10 cellular contexts compared by ENCODE assay signal in genomic region chrX:107713205-107714195, GRCh38.
DNase-seq lines count a peak whose midpoint lies in the region; ATAC-seq and TF ChIP-seq lines count a peak whose summit lies in the region.
"Had no signal": no experiment of that assay in that cellular context is flagged by ENCODE, and none has a peak within 500 bp of the region (broad histone marks: within the 10 kb centered on the region; RNA-seq: fewer than 3 reads in every experiment).

No MANE protein-coding gene starts in this region.

- CTCF ChIA-PET in CD8-positive, alpha-beta T cell (lab: Charles Lee), result interaction anchor here (1.2 to 14.2 kb wide), 4 partner anchors 8 to 62 kb away, joined by 3 to 278 read pairs (median 32); partner anchors contain the start of genes NCBP2L and TSC22D3

- peak overlapping the region; percentile 91 for H3K4me3 ChIP-seq in CD8-positive, alpha-beta T cell (ENCODE audit: low read depth, low read length)
- H3K4me3 ChIP-seq in esophagus squamous epithelium, result peak overlapping the region; percentile 63 to 83 (median 78)
- H3K4me3 ChIP-seq in psoas muscle, result peak overlapping the region; percentile 74

- H3K4me1 Mint-ChIP-seq in CD8-positive, alpha-beta T cell (ENCODE audit: low read depth), result peaks cover 69% of the 10 kb centered on the region

- H3K4me1 ChIP-seq in CD8-positive, alpha-beta T cell (ENCODE audit: insufficient read depth, low read length), result peaks cover 61% of the 10 kb centered on the region
- peaks cover 0 to 73% (median 26%) of the 10 kb centered on the region in 3 donors for H3K4me1 ChIP-seq in esophagus squamous epithelium
- peaks cover 29% of the 10 kb centered on the region for H3K4me1 ChIP-seq in psoas muscle

- intact Hi-C loops in CD8-positive, alpha-beta T cell (cut with DNase I, micrococcal nuclease), result no loop called here
- intact Hi-C loops in esophagus squamous epithelium (cut with DNase I) (loop anchor here (5.0 kb wide), 1 partner anchor 36 kb away; no protein-coding TSS in a partner anchor), psoas muscle (cut with DNase I) (loop anchor here (2.0 to 5.0 kb wide), 2 partner anchors 36 to 39 kb away; no protein-coding TSS in a partner anchor)

- H3K9me3 Mint-ChIP-seq in CD8-positive, alpha-beta T cell, result no peaks in the 10 kb centered on the region
- H3K9me3 Mint-ChIP-seq: WTC11 had no signal

- peak overlapping the region; percentile 99 for H3K27ac Mint-ChIP-seq in CD8-positive, alpha-beta T cell
- H3K27ac Mint-ChIP-seq: WTC11 had no signal

- peak overlapping the region; percentile 93 for H3K4me3 Mint-ChIP-seq in CD8-positive, alpha-beta T cell
- H3K4me3 Mint-ChIP-seq: WTC11 had no signal

- no peak for TF ChIP-seq CTCF in CD8-positive, alpha-beta T cell (IDR thresholded peaks at IDR 0.05)
- no peak for TF ChIP-seq CTCF in esophagus squamous epithelium (IDR thresholded peaks at IDR 0.05)
- no peak for TF ChIP-seq CTCF in psoas muscle (IDR thresholded peaks at IDR 0.05)

- DNase-seq in CD8-positive, alpha-beta T cell, result peak in 4 of 7 experiments; percentile 10 to 44 (median 38)
- peak; percentile 34 for DNase-seq in T follicular helper cell (ENCODE audit: low read depth)
- no peak for DNase-seq in esophagus squamous epithelium (lab: John Stamatoyannopoulos, UW)
- peak in 1 of 2 donors; percentile 56 for DNase-seq in psoas muscle
- no peak for DNase-seq in SHP77 treated with DMSO at 0.1 percent for 48 hours (lab: John Stamatoyannopoulos, UW)
- DNase-seq in RKO (ENCODE audit: low spot score), result no peak
- DNase-seq in foreskin melanocyte, result no peak
- DNase-seq: NCI-H526 had no signal

- peaks cover 30% of the 10 kb centered on the region for H3K36me3 ChIP-seq in CD8-positive, alpha-beta T cell (ENCODE audit: insufficient read depth, low read length)
- peaks cover 0 to 27% (median 11%) of the 10 kb centered on the region in 3 donors for H3K36me3 ChIP-seq in esophagus squamous epithelium
- H3K36me3 ChIP-seq in psoas muscle (ENCODE audit: insufficient read depth in 1 of 2, low read depth in 1 of 2), result peaks cover 5 to 7% of the 10 kb centered on the region in 2 donors

- peak in 1 of 4 donors; percentile 25 for TF ChIP-seq POLR2A in esophagus squamous epithelium (IDR thresholded peaks at IDR 0.05)

- POLR2A ChIA-PET in CD8-positive, alpha-beta T cell (lab: Charles Lee), result interaction anchor here (0.6 to 9.6 kb wide), 5 partner anchors 18 to 63 kb away, joined by 4 to 270 read pairs (median 10); partner anchors contain the start of genes NCBP2L and TSC22D3

- H3K27me3 ChIP-seq in CD8-positive, alpha-beta T cell (ENCODE audit: insufficient read depth, low read length), result no peaks in the 10 kb centered on the region
- H3K27me3 ChIP-seq in esophagus squamous epithelium (no peaks in the 10 kb centered on the region), psoas muscle (ENCODE audit: insufficient read depth in 3 of 3, low read length in 2 of 3) (peaks cover 0 to 20% (median 0%) of the 10 kb centered on the region in 3 donors)

- peak overlapping the region; percentile 100 for H3K27ac ChIP-seq in CD8-positive, alpha-beta T cell (ENCODE audit: low read depth, low read length)
- H3K27ac ChIP-seq in esophagus squamous epithelium, result peak overlapping the region; percentile 90 to 98 (median 95)
- H3K27ac ChIP-seq in psoas muscle, result peak overlapping the region; percentile 86

- ATAC-seq in CD8-positive, alpha-beta T cell, result no peak
- ATAC-seq in psoas muscle (peak in 3 of 4 donors; percentile 6 to 16 (median 8)), HG02759 (IDR thresholded peaks at IDR 0.05; ENCODE audit: unreplicated experiment) (no peak)
- ATAC-seq: WTC11 had no signal

- 53 to 66% methylated on average over 9 to 11 of the region's 11 CpGs for WGBS in esophagus squamous epithelium, 2 donors
- 35 to 59% (median 48%) methylated on average over 11 of the region's 11 CpGs for WGBS in psoas muscle, 3 donors

- H3K9me3 ChIP-seq in CD8-positive, alpha-beta T cell (ENCODE audit: low read length), result no peaks in the 10 kb centered on the region
- H3K9me3 ChIP-seq in esophagus squamous epithelium (no peaks in the 10 kb centered on the region), psoas muscle (no peaks in the 10 kb centered on the region)

- peaks cover 32% of the 10 kb centered on the region for H3K36me3 Mint-ChIP-seq in CD8-positive, alpha-beta T cell
- H3K36me3 Mint-ChIP-seq: WTC11 had no signal

- H3K27me3 Mint-ChIP-seq in CD8-positive, alpha-beta T cell (ENCODE audit: low read depth), result no peaks in the 10 kb centered on the region

Comparison
In these comparisons a context has a peak if more than half of its experiments do, and no peak if none do; other contexts are left out.
1. ATAC-seq: peak in psoas muscle (3 of 4); none in CD8-positive, alpha-beta T cell (single experiment) and HG02759 (single experiment).
2. DNase-seq: peak in CD8-positive, alpha-beta T cell (4 of 7) and T follicular helper cell (single experiment); none in esophagus squamous epithelium (single experiment), SHP77 treated with DMSO at 0.1 percent for 48 hours (single experiment), RKO (single experiment) and foreskin melanocyte (single experiment).
3. intact Hi-C loops: an anchor here in esophagus squamous epithelium (5.0 kb wide) and psoas muscle (2.0 to 5.0 kb wide); none called in CD8-positive, alpha-beta T cell.
4. Peak in every context shown above with its lines, with median percentiles within 50 percentile points of each other: H3K27ac ChIP-seq and H3K4me3 ChIP-seq.